ENCODE assay signal across 11 cellular contexts in the genomic region with DNA sequence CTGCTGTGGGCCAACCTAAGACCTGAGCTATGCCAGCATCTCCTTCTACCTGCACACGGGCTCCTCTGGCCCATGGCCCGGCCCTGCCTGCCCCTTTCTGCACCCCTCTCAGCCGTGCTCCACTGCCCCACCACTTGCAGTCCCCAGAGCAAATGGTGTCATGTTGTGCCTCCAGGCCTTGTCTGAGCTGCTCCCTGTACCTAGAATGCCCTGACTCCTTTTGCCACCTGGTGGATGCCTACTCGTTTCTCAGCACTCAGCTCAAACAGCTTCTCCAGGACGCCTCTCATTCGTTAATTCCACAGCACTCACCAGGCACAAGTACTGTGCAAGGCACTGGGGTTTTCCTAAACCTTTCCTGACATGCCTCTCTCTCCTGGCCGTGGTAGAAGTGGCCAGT.
DNase-seq lines count a peak whose midpoint lies in the region; ATAC-seq, FAIRE-seq and TF ChIP-seq lines count a peak whose summit lies in the region.
"Had no signal": no experiment of that assay in that cellular context is flagged by ENCODE, and none has a peak within 500 bp of the region (broad histone marks: within the 10 kb centered on the region; RNA-seq: fewer than 3 reads in every experiment).

No MANE protein-coding gene starts in this region.

- H3K23ac ChIP-seq in H1 (ENCODE audit: insufficient read length): no peak overlapping the region

- no peaks in the 10 kb centered on the region for H3K9me2 ChIP-seq in Loucy (replicated peaks; ENCODE audit: low read depth, low read length)

- H3K36me3 Mint-ChIP-seq in activated naive CD4-positive, alpha-beta T cell treated with anti-CD3 and anti-CD28 coated beads, Interleukin-2, amount 50 U/mL, for 24 hours: no peaks in the 10 kb centered on the region
- H3K36me3 Mint-ChIP-seq in glutamatergic neuron (ENCODE audit: unreplicated experiment): no peaks in the 10 kb centered on the region

- H3K4me3 Mint-ChIP-seq in activated naive CD4-positive, alpha-beta T cell treated with anti-CD3 and anti-CD28 coated beads, Interleukin-2, amount 50 U/mL, for 24 hours: no peak overlapping the region
- H3K4me3 Mint-ChIP-seq in glutamatergic neuron (ENCODE audit: unreplicated experiment): no peak overlapping the region
- H3K4me3 Mint-ChIP-seq: mesothelial cell of epicardium had no signal

- H2AFZ ChIP-seq in Loucy (ENCODE audit: low read length) (no peak overlapping the region), H1 (ENCODE audit: low read length) (no peak overlapping the region)

- H3K27ac Mint-ChIP-seq in activated naive CD4-positive, alpha-beta T cell treated with anti-CD3 and anti-CD28 coated beads, Interleukin-2, amount 50 U/mL, for 24 hours: peak overlapping the region; percentile 24
- no peak overlapping the region for H3K27ac Mint-ChIP-seq in glutamatergic neuron (ENCODE audit: unreplicated experiment)
- H3K27ac Mint-ChIP-seq: mesothelial cell of epicardium had no signal

- H2BK15ac ChIP-seq in H1 (ENCODE audit: low read length): no peak overlapping the region

- H3K27me3 Mint-ChIP-seq in activated naive CD4-positive, alpha-beta T cell treated with anti-CD3 and anti-CD28 coated beads, Interleukin-2, amount 50 U/mL, for 24 hours: no peaks in the 10 kb centered on the region
- no peaks in the 10 kb centered on the region for H3K27me3 Mint-ChIP-seq in glutamatergic neuron (ENCODE audit: unreplicated experiment)

- H3K18ac ChIP-seq in H1 (ENCODE audit: extremely low read depth, low read length): no peak overlapping the region

- ATAC-seq in gastrocnemius medialis (peak; percentile 48 to 55), GM21360 (IDR thresholded peaks at IDR 0.05; ENCODE audit: unreplicated experiment) (no peak)

- H2BK20ac ChIP-seq in H1 (ENCODE audit: low read length): no peak overlapping the region

- H2BK12ac ChIP-seq in H1 (ENCODE audit: low read depth, low read length): no peak overlapping the region

- no peaks in the 10 kb centered on the region for H3K9me3 Mint-ChIP-seq in activated naive CD4-positive, alpha-beta T cell treated with anti-CD3 and anti-CD28 coated beads, Interleukin-2, amount 50 U/mL, for 24 hours
- peaks cover 6% of the 10 kb centered on the region for H3K9me3 Mint-ChIP-seq in glutamatergic neuron (ENCODE audit: unreplicated experiment)
- H3K9me3 Mint-ChIP-seq: mesothelial cell of epicardium had no signal

- FAIRE-seq in H1 (lab: Jason Lieb, UNC): no peak

- in situ Hi-C loops in gastrocnemius medialis (cut with MboI; ENCODE audit: low sequenced_read_pairs in 4 of 4): no loop called here

- no peak overlapping the region for H3K56ac ChIP-seq in H1 (replicated peaks; ENCODE audit: insufficient read length, low read depth, low read length)

- TF ChIP-seq RAD21 in H1 (IDR thresholded peaks at IDR 0.05 in 1 of 2, conservative IDR thresholded peaks at IDR 0.05 in 1 of 2; ENCODE audit: low read depth in 2 of 2, low read length in 2 of 2): peak; percentile 64 to 71

- H3K27me3 ChIP-seq in Loucy (ENCODE audit: insufficient read depth, low read length, poor library complexity, severe bottlenecking) (no peaks in the 10 kb centered on the region), H1 (replicated peaks in 1 of 4; ENCODE audit: control insufficient read depth in 3 of 4, extremely low read depth in 1 of 4, insufficient read depth in 3 of 4, low read length in 3 of 4) (peaks cover 0 to 26% (median 13%) of the 10 kb centered on the region in 4 experiments; a peak in 6 of 7 replicates), gastrocnemius medialis (no peaks in the 10 kb centered on the region)
- H3K27me3 ChIP-seq: tibial nerve had no signal

- intact Hi-C loops in gastrocnemius medialis (cut with DNase I; ENCODE audit: low total_unique reads): no loop called here

- H2BK120ac ChIP-seq in H1 (replicated peaks; ENCODE audit: low read depth, low read length): no peak overlapping the region

- H3F3A ChIP-seq in Loucy (ENCODE audit: low read depth): no peaks in the 10 kb centered on the region

- H4K91ac ChIP-seq in H1 (replicated peaks; ENCODE audit: insufficient read length, low read length): no peak overlapping the region

- H3K4me1 ChIP-seq in Loucy (ENCODE audit: insufficient read depth, low read length, poor library complexity, severe bottlenecking) (peaks cover 19% of the 10 kb centered on the region), H1 (replicated peaks in 1 of 4; ENCODE audit: control insufficient read depth in 3 of 4, insufficient read depth in 4 of 4, low read length in 3 of 4) (peaks cover 0 to 3% (median 1%) of the 10 kb centered on the region in 4 experiments; a peak in 3 of 7 replicates), gastrocnemius medialis (peaks cover 58 to 70% of the 10 kb centered on the region in 2 donors)

- no peaks in the 10 kb centered on the region for H3K36me3 ChIP-seq in Loucy (ENCODE audit: insufficient read depth, low read length)
- no peaks in the 10 kb centered on the region for H3K36me3 ChIP-seq in H1 (ENCODE audit: control insufficient read depth in 2 of 4, insufficient read depth in 4 of 4, low read length in 3 of 4)
- H3K36me3 ChIP-seq in gastrocnemius medialis: no peaks in the 10 kb centered on the region
- H3K36me3 ChIP-seq: tibial nerve had no signal

- H3K4me3 ChIP-seq in Loucy (ENCODE audit: low read length, poor library complexity, severe bottlenecking) (no peak overlapping the region), H1 (ENCODE audit: extremely low read depth in 1 of 4, insufficient read depth in 2 of 4, low read depth in 3 of 4, low read length in 4 of 4) (no peak overlapping the region), gastrocnemius medialis (no peak overlapping the region)
- H3K4me3 ChIP-seq: tibial nerve had no signal

- CTCF ChIA-PET in H1 (lab: Charles Lee; ENCODE audit: partially characterized antibody): interaction anchor here (0.7 to 4.1 kb wide), 22 partner anchors 9 to 143 kb away, joined by 3 to 31 read pairs (median 6); no protein-coding TSS in a partner anchor

- POLR2A ChIA-PET in H1 (lab: Charles Lee; ENCODE audit: partially characterized antibody): interaction anchor here (0.9 to 8.5 kb wide), 5 partner anchors 8 to 39 kb away, joined by 3 to 42 read pairs (median 3); a partner anchor contains a TSS

- H3K4me2 ChIP-seq in Loucy (ENCODE audit: low read depth, low read length, poor library complexity, severe bottlenecking) (no peak overlapping the region), H1 (ENCODE audit: insufficient read depth in 1 of 2, low read depth in 2 of 2, low read length in 2 of 2) (no peak overlapping the region)

- TF ChIP-seq POLR2A in H1 (IDR thresholded peaks at IDR 0.05; ENCODE audit: control extremely low read depth in 1 of 2, low read depth in 2 of 2, low read length in 2 of 2) (no peak), gastrocnemius medialis (IDR thresholded peaks at IDR 0.05) (no peak)

- H4K8ac ChIP-seq in H1 (ENCODE audit: extremely low read depth, insufficient read depth, low read length): peak overlapping the region; percentile 20; the same call in 1 of the 2 replicates

- no peak overlapping the region for H2AK5ac ChIP-seq in H1 (ENCODE audit: low read depth, low read length)

- DNase-seq in activated naive CD4-positive, alpha-beta T cell (lab: John Stamatoyannopoulos, UW): no peak
- DNase-seq in H1 (ENCODE audit: low read depth in 1 of 2, low spot score in 2 of 2) (no peak), gastrocnemius medialis (no peak), glutamatergic neuron (no peak)
- no peak for DNase-seq in stimulated activated CD4-positive, alpha-beta T cell treated with anti-CD3 and anti-CD28 coated beads, Interleukin-2, amount 100 ng/mL, for 48 hours
- DNase-seq: NCI-H226 had no signal

- no peaks in the 10 kb centered on the region for H3K9me3 ChIP-seq in Loucy (ENCODE audit: insufficient read depth, low read depth, low read length)
- no peaks in the 10 kb centered on the region for H3K9me3 ChIP-seq in H1 (ENCODE audit: insufficient read depth in 2 of 2, low read depth in 1 of 2, low read length in 1 of 2)
- no peaks in the 10 kb centered on the region for H3K9me3 ChIP-seq in gastrocnemius medialis
- H3K9me3 ChIP-seq: tibial nerve had no signal

- H3K4ac ChIP-seq in H1 (replicated peaks; ENCODE audit: insufficient read length, low read depth, low read length): no peak overlapping the region

- H3K27ac ChIP-seq in H1 (ENCODE audit: low read depth, low read length) (no peak overlapping the region), gastrocnemius medialis (peak overlapping the region in 3 of 4 donors; percentile 5 to 96 (median 24))

- no peak overlapping the region for H3K14ac ChIP-seq in H1 (ENCODE audit: insufficient read length)

- H3K9ac ChIP-seq in Loucy (ENCODE audit: low read depth, low read length, poor library complexity, severe bottlenecking): no peak overlapping the region
- H3K9ac ChIP-seq in H1 (replicated peaks in 1 of 4; ENCODE audit: extremely low read depth in 1 of 4, low read depth in 3 of 4, low read length in 3 of 4): no peak overlapping the region

- no peak for TF ChIP-seq EP300 in H1 (IDR thresholded peaks at IDR 0.05; ENCODE audit: borderline replicate concordance in 1 of 2, low read depth in 2 of 2, low read length in 2 of 2)

- H2BK5ac ChIP-seq in H1 (ENCODE audit: low read depth, low read length): no peak overlapping the region

- peaks cover 36% of the 10 kb centered on the region for H4K20me1 ChIP-seq in Loucy (ENCODE audit: insufficient read depth, low read length, poor library complexity, severe bottlenecking)
- peaks cover 3 to 5% of the 10 kb centered on the region in 2 experiments for H4K20me1 ChIP-seq in H1 (replicated peaks in 1 of 2; ENCODE audit: control insufficient read depth in 1 of 2, insufficient read depth in 2 of 2, low read length in 2 of 2)

- no peaks in the 10 kb centered on the region for H3K79me1 ChIP-seq in H1 (ENCODE audit: low read depth, low read length)

- no peak overlapping the region for H4K5ac ChIP-seq in H1 (ENCODE audit: insufficient read length, low read depth, low read length)

- TF ChIP-seq CTCF in Loucy (conservative IDR thresholded peaks at IDR 0.05; ENCODE audit: low read length): peak; percentile 47
- TF ChIP-seq CTCF in H1 (IDR thresholded peaks at IDR 0.05; ENCODE audit: control extremely low read depth in 1 of 3, insufficient read depth in 1 of 3, low read depth in 1 of 3, low read length in 3 of 3): peak; percentile 43 to 65 (median 54)
- peak in 4 of 5 experiments; percentile 25 to 43 (median 33) for TF ChIP-seq CTCF in gastrocnemius medialis (IDR thresholded peaks at IDR 0.05 in 4 of 5, conservative IDR thresholded peaks at IDR 0.05 in 1 of 5)
- no peak for TF ChIP-seq CTCF in glutamatergic neuron (IDR thresholded peaks at IDR 0.05; ENCODE audit: partially characterized antibody, unreplicated experiment)

- peaks cover 72% of the 10 kb centered on the region for H3K4me1 Mint-ChIP-seq in activated naive CD4-positive, alpha-beta T cell treated with anti-CD3 and anti-CD28 coated beads, Interleukin-2, amount 50 U/mL, for 24 hours
- H3K4me1 Mint-ChIP-seq in glutamatergic neuron (ENCODE audit: low read depth, unreplicated experiment): peaks cover 5% of the 10 kb centered on the region

- 76% methylated on average over 7 of the region's 7 CpGs; no CpG with 5 or more reads in 1 of the 2 experiments for WGBS in H1 (ENCODE audit: extremely low coverage in 1 of 2, insufficient coverage in 1 of 2, insufficient read length in 1 of 2, insufficient replicate concordance in 2 of 2, low coverage in 1 of 2, low lambda C conversion rate in 2 of 2, missing lambda C conversion rate in 1 of 2), 2 experiments

- H3K79me2 ChIP-seq in Loucy (ENCODE audit: insufficient read depth, low read length) (peaks cover 94% of the 10 kb centered on the region), H1 (ENCODE audit: control insufficient read depth in 1 of 2, insufficient read depth in 2 of 2, low read length in 2 of 2) (no peaks in the 10 kb centered on the region)

- no peaks in the 10 kb centered on the region; the same call in 1 of the 2 replicates for H3K23me2 ChIP-seq in H1 (ENCODE audit: low read depth, low read length)
